In genomic region chr17:48294989-48295892, GRCh38 we compare ENCODE assay signal across 8 cellular contexts.
DNase-seq lines count a peak whose midpoint lies in the region; ATAC-seq and TF ChIP-seq lines count a peak whose summit lies in the region.

No MANE protein-coding gene starts in this region.

- H3K27ac ChIP-seq in hepatocyte, result no peak overlapping the region

- peaks cover 3% of the 10 kb centered on the region for H3K36me3 Mint-ChIP-seq in activated B cell treated with CpG ODN at 0.5 μM for 24 hours (ENCODE audit: low read depth)
- H3K36me3 Mint-ChIP-seq in natural killer cell, result no peaks in the 10 kb centered on the region

- no peaks in the 10 kb centered on the region for H3K79me2 ChIP-seq in hepatocyte

- H3K9me3 Mint-ChIP-seq in activated B cell treated with CpG ODN at 0.5 μM for 24 hours, result no peaks in the 10 kb centered on the region
- no peaks in the 10 kb centered on the region for H3K9me3 Mint-ChIP-seq in natural killer cell

- H3K27me3 ChIP-seq in hepatocyte, result peaks cover 3% of the 10 kb centered on the region

- 75% methylated on average over 8 of the region's 8 CpGs for WGBS in hepatocyte (ENCODE audit: low lambda C conversion rate, missing lambda C conversion rate)

- no peak overlapping the region for H3K4me2 ChIP-seq in hepatocyte

- no peaks in the 10 kb centered on the region for H3K27me3 Mint-ChIP-seq in activated B cell treated with CpG ODN at 0.5 μM for 24 hours
- no peaks in the 10 kb centered on the region for H3K27me3 Mint-ChIP-seq in natural killer cell (ENCODE audit: low read depth in 2 of 2)

- H3K4me1 ChIP-seq in hepatocyte (ENCODE audit: insufficient read depth), result no peaks in the 10 kb centered on the region

- CTCF ChIA-PET in activated B cell treated with CpG ODN at 0.5 μM for 24 hours (lab: Charles Lee), result interaction anchor here (1.3 to 1.9 kb wide), 2 partner anchors 36 to 306 kb away, joined by 3 to 4 read pairs; no protein-coding TSS in a partner anchor

- no peaks in the 10 kb centered on the region for H3K9me3 ChIP-seq in hepatocyte (ENCODE audit: low read depth)

- peak overlapping the region; percentile 41 for H3K4me3 ChIP-seq in GM12865 (ENCODE audit: low read depth, low read length)
- no peak overlapping the region for H3K4me3 ChIP-seq in hepatocyte

- peak; percentile 73 for DNase-seq in GM12865 (ENCODE audit: low read depth)
- peak; percentile 20 for DNase-seq in HS-5 (ENCODE audit: low read depth)
- no peak for DNase-seq in activated B cell treated with CpG ODN at 0.5 μM for 24 hours
- DNase-seq in natural killer cell, result no peak
- DNase-seq in hepatocyte (ENCODE audit: low spot score), result no peak
- DNase-seq in HK-2 (ENCODE audit: unreplicated experiment), result no peak
- DNase-seq in Ammon's horn (ENCODE audit: low spot score), result no peak
- no peak for DNase-seq in NCI-H2029 treated with DMSO at 0.1 percent for 48 hours (lab: John Stamatoyannopoulos, UW)

- H2AFZ ChIP-seq in hepatocyte, result no peak overlapping the region

- POLR2A ChIA-PET in activated B cell treated with CpG ODN at 0.5 μM for 24 hours (lab: Charles Lee), result interaction anchor here (0.5 to 1.0 kb wide), 5 partner anchors 187 to 1382 kb away, joined by 3 to 5 read pairs (median 3); partner anchors contain the start of gene NFE2L1

- ATAC-seq in activated B cell treated with CpG ODN at 0.5 μM for 24 hours (ENCODE audit: low read depth), result peak; percentile 77
- peak; percentile 73 to 81 (median 76) for ATAC-seq in natural killer cell

- H3K27ac Mint-ChIP-seq in activated B cell treated with CpG ODN at 0.5 μM for 24 hours, result peak overlapping the region; percentile 90
- H3K27ac Mint-ChIP-seq in natural killer cell, result peak overlapping the region; percentile 92 to 94

- H4K20me1 ChIP-seq in hepatocyte (ENCODE audit: insufficient read depth, poor library complexity, severe bottlenecking), result no peaks in the 10 kb centered on the region

- intact Hi-C loops in activated B cell treated with CpG ODN at 0.5 μM for 24 hours (cut with micrococcal nuclease) (loop anchor here (5.0 kb wide), 1 partner anchor 33 kb away; no protein-coding TSS in a partner anchor), natural killer cell (cut with micrococcal nuclease) (no loop called here)

- H3K4me1 Mint-ChIP-seq in activated B cell treated with CpG ODN at 0.5 μM for 24 hours (peaks cover 24% of the 10 kb centered on the region), natural killer cell (peaks cover 51 to 60% of the 10 kb centered on the region in 2 donors)

- H3K36me3 ChIP-seq in hepatocyte (replicated peaks; ENCODE audit: insufficient read depth, low read depth), result no peaks in the 10 kb centered on the region

- TF ChIP-seq CTCF in GM12865 (IDR thresholded peaks at IDR 0.05; ENCODE audit: insufficient read depth, low read depth, low read length, missing control alignments) (no peak), activated B cell treated with CpG ODN at 0.5 μM for 24 hours (IDR thresholded peaks at IDR 0.05) (no peak), natural killer cell (IDR thresholded peaks at IDR 0.05) (no peak), hepatocyte (IDR thresholded peaks at IDR 0.05; ENCODE audit: poor library complexity) (no peak)

- H3K9me2 ChIP-seq in hepatocyte (replicated peaks; ENCODE audit: insufficient read depth), result no peaks in the 10 kb centered on the region

- H3K4me3 Mint-ChIP-seq in activated B cell treated with CpG ODN at 0.5 μM for 24 hours (peak overlapping the region; percentile 81), natural killer cell (peak overlapping the region; percentile 86)

Comparison
In these comparisons a context has a peak if more than half of its experiments do, and no peak if none do; other contexts are left out.
1. DNase-seq: peak in GM12865 (single experiment) and HS-5 (single experiment); none in activated B cell treated with CpG ODN at 0.5 μM for 24 hours (single experiment), natural killer cell (single experiment), hepatocyte (single experiment), HK-2 (single experiment), Ammon's horn (single experiment) and NCI-H2029 treated with DMSO at 0.1 percent for 48 hours (single experiment).